In the genomic region with DNA sequence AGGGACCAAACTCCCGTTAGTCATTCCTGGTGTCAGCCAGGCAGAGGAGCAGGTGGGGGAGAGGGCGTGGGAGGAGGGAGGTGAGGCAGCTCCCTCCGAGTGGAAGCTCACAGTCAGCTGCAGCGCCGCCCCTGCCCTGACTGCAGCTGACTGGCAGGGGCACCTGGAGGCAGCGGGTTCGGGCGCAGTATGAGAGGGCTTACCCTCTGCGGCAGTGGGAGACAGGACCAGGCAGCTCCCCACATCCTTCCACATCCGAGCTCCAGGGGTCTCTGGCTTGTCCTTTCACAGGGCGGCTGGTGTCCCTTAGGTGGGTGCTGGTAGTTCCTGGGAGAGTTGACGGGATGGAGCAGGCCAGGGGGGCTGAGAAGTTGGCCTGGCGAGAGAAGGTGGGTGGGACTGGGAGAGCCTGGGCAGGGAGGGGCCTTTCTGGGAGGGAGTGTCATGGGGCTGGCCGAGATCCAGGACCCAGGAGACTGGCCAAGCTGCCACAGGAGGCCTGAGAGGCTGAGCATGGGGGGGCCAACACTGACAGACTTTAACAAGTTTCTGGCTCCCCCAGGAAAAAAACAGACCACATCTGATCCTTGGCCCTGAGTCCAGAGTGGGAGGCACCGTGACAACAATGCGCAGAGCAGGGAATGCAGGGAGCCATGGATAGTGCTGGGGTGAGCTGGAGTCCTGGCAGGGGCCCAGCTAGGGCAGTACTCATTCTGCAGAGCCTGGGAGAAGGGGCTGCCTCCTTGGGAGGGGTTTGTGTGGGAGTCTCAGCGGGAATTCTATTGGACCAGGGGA, we compare ENCODE assay signal across 1 cellular context.
TF ChIP-seq lines count a peak whose summit lies in the region.

No MANE protein-coding gene starts in this region.

TF ChIP-seq in HCT116, 20 proteins besides CTCF, POLR2A, EP300 and RAD21:
- TF ChIP-seq, protein P1, sequence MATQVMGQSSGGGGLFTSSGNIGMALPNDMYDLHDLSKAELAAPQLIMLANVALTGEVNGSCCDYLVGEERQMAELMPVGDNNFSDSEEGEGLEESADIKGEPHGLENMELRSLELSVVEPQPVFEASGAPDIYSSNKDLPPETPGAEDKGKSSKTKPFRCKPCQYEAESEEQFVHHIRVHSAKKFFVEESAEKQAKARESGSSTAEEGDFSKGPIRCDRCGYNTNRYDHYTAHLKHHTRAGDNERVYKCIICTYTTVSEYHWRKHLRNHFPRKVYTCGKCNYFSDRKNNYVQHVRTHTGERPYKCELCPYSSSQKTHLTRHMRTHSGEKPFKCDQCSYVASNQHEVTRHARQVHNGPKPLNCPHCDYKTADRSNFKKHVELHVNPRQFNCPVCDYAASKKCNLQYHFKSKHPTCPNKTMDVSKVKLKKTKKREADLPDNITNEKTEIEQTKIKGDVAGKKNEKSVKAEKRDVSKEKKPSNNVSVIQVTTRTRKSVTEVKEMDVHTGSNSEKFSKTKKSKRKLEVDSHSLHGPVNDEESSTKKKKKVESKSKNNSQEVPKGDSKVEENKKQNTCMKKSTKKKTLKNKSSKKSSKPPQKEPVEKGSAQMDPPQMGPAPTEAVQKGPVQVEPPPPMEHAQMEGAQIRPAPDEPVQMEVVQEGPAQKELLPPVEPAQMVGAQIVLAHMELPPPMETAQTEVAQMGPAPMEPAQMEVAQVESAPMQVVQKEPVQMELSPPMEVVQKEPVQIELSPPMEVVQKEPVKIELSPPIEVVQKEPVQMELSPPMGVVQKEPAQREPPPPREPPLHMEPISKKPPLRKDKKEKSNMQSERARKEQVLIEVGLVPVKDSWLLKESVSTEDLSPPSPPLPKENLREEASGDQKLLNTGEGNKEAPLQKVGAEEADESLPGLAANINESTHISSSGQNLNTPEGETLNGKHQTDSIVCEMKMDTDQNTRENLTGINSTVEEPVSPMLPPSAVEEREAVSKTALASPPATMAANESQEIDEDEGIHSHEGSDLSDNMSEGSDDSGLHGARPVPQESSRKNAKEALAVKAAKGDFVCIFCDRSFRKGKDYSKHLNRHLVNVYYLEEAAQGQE (IDR thresholded peaks at IDR 0.05; ENCODE audit: low read depth): no peak
- TF ChIP-seq SRF (IDR thresholded peaks at IDR 0.05; ENCODE audit: low read depth): no peak
- no peak for TF ChIP-seq SP1 (IDR thresholded peaks at IDR 0.05; ENCODE audit: low read depth)
- no peak for TF ChIP-seq FOSL1 (IDR thresholded peaks at IDR 0.05; ENCODE audit: low read depth)
- TF ChIP-seq, protein P2, sequence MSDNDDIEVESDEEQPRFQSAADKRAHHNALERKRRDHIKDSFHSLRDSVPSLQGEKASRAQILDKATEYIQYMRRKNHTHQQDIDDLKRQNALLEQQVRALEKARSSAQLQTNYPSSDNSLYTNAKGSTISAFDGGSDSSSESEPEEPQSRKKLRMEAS (IDR thresholded peaks at IDR 0.05): no peak
- no peak for TF ChIP-seq POLR2AphosphoS5 (IDR thresholded peaks at IDR 0.05; ENCODE audit: low read depth, low read length)
- no peak for TF ChIP-seq EZH2phosphoT487 (IDR thresholded peaks at IDR 0.05; ENCODE audit: borderline replicate concordance)
- no peak for TF ChIP-seq JUND (IDR thresholded peaks at IDR 0.05)
- TF ChIP-seq TCF7L2 (IDR thresholded peaks at IDR 0.05; ENCODE audit: borderline replicate concordance, extremely low read depth, insufficient read depth, insufficient read length): no peak
- TF ChIP-seq CBX3 (IDR thresholded peaks at IDR 0.05; ENCODE audit: low read depth): no peak
- no peak for TF ChIP-seq SIN3A (IDR thresholded peaks at IDR 0.05; ENCODE audit: low read depth)
TF ChIP-seq in HCT116: peak in this region for 0.
